18 cellular contexts compared by ENCODE assay signal in genomic region chr5:32523625-32524024, GRCh38.
DNase-seq lines count a peak whose midpoint lies in the region; ATAC-seq, FAIRE-seq and TF ChIP-seq lines count a peak whose summit lies in the region.
"Had no signal": no experiment of that assay in that cellular context is flagged by ENCODE, and none has a peak within 500 bp of the region (broad histone marks: within the 10 kb centered on the region; RNA-seq: fewer than 3 reads in every experiment).

No MANE protein-coding gene starts in this region.

- RAD21 ChIA-PET in HCT116 (lab: Charles Lee; ENCODE audit: low non-redundant PET in 1 of 2, low total read pairs in 2 of 2, uncharacterized antibody in 2 of 2, unreplicated experiment in 2 of 2): no interaction called here

- H3K4me3 ChIP-seq in HCT116 (replicated peaks in 1 of 2; ENCODE audit: low read depth in 1 of 2, low read length in 2 of 2) (no peak overlapping the region), HepG2 (replicated peaks in 1 of 3; ENCODE audit: insufficient read depth in 1 of 3, low read depth in 2 of 3, low read length in 3 of 3) (no peak overlapping the region)
- H3K4me3 ChIP-seq: vagina had no signal

- H3K27me3 Mint-ChIP-seq in T-cell: no peaks in the 10 kb centered on the region
- H3K27me3 Mint-ChIP-seq: stimulated activated memory B cell treated with anti-CD40 and anti-IgM and Interleukin-4, amounts not matched to agents 10 μg/mL and 1 μg/mL and 100 μg/mL, for 72 hours had no signal

- no peaks in the 10 kb centered on the region for H4K20me1 ChIP-seq in HCT116 (ENCODE audit: insufficient read depth)
- H4K20me1 ChIP-seq in HepG2 (ENCODE audit: insufficient read depth, low read length): no peaks in the 10 kb centered on the region

- WGBS in HepG2 (ENCODE audit: low lambda C conversion rate): 68% methylated on average over 7 of the region's 7 CpGs

- H3K27ac Mint-ChIP-seq in T-cell: no peak overlapping the region
- H3K27ac Mint-ChIP-seq: naive B cell; stimulated activated memory B cell treated with anti-CD40 and anti-IgM and Interleukin-4, amounts not matched to agents 10 μg/mL and 1 μg/mL and 100 μg/mL, for 72 hours had no signal

- H3K4me1 Mint-ChIP-seq in T-cell: peaks cover 15 to 16% (median 15%) of the 10 kb centered on the region in 3 donors
- H3K4me1 Mint-ChIP-seq: stimulated activated memory B cell treated with anti-CD40 and anti-IgM and Interleukin-4, amounts not matched to agents 10 μg/mL and 1 μg/mL and 100 μg/mL, for 72 hours had no signal

- H3K36me3 ChIP-seq in HCT116 (ENCODE audit: control insufficient read depth in 1 of 2, insufficient read depth in 2 of 2, low read length in 2 of 2) (no peaks in the 10 kb centered on the region), HepG2 (replicated peaks in 1 of 2; ENCODE audit: control insufficient read depth in 1 of 2, insufficient read depth in 2 of 2, low read length in 2 of 2) (no peaks in the 10 kb centered on the region)
- H3K36me3 ChIP-seq: vagina had no signal

- H2AFZ ChIP-seq in HCT116 (ENCODE audit: low read depth, low read length, poor library complexity, severe bottlenecking) (no peak overlapping the region), HepG2 (ENCODE audit: low read length) (no peak overlapping the region)

- H3K4me3 Mint-ChIP-seq in T-cell: no peak overlapping the region
- H3K4me3 Mint-ChIP-seq: naive B cell; stimulated activated memory B cell treated with anti-CD40 and anti-IgM and Interleukin-4, amounts not matched to agents 10 μg/mL and 1 μg/mL and 100 μg/mL, for 72 hours had no signal

- in situ Hi-C loops in SK-MEL-5 (cut with HindIII; ENCODE audit: low pct_unique_long_range_greater_than_20kb, low sequenced_read_pairs) (no loop called here), HepG2 (cut with HindIII; ENCODE audit: extremely low pct_ligation_motif_present, low pct_unique_long_range_greater_than_20kb) (no loop called here)

- H3K4me2 ChIP-seq in HCT116 (ENCODE audit: low read length): no peak overlapping the region
- H3K4me2 ChIP-seq in HepG2 (ENCODE audit: low read depth, low read length): no peak overlapping the region

- H3K9ac ChIP-seq in HCT116 (ENCODE audit: low read length): no peak overlapping the region
- no peak overlapping the region for H3K9ac ChIP-seq in HepG2 (ENCODE audit: insufficient read depth, low read depth, low read length)

- TF ChIP-seq POLR2A in HCT116 (IDR thresholded peaks at IDR 0.05; ENCODE audit: borderline replicate concordance, extremely low read depth, insufficient read depth, insufficient read length) (no peak), HepG2 (IDR thresholded peaks at IDR 0.05; ENCODE audit: insufficient read depth in 1 of 2, low read depth in 2 of 2, low read length in 2 of 2) (no peak)

- intact Hi-C loops in HCT116 (cut with micrococcal nuclease): no loop called here
- intact Hi-C loops in HepG2 (cut with micrococcal nuclease; ENCODE audit: unreplicated experiment): loop anchor here (1.0 kb wide), 1 partner anchor 34 kb away; no protein-coding TSS in a partner anchor

- ATAC-seq in HCT116: peak; percentile 95
- ATAC-seq in HepG2: peak; percentile 91
- ATAC-seq in T-cell (replicated peaks in 1 of 4): no peak
- ATAC-seq in GM21423 (IDR thresholded peaks at IDR 0.05; ENCODE audit: unreplicated experiment): no peak
- ATAC-seq: stimulated activated memory B cell treated with anti-CD40 and anti-IgM and Interleukin-4, amounts not matched to agents 10 μg/mL and 1 μg/mL and 100 μg/mL, for 72 hours had no signal

- TF ChIP-seq RAD21 in HCT116 (IDR thresholded peaks at IDR 0.05; ENCODE audit: low read depth): peak; percentile 28; the same call in 1 of the 2 replicates
- TF ChIP-seq RAD21 in HepG2 (CRISPR knock-in tag; IDR thresholded peaks at IDR 0.05): peak; percentile 61

- no peak overlapping the region for H3K27ac ChIP-seq in HCT116 (ENCODE audit: low read depth, low read length)
- no peak overlapping the region for H3K27ac ChIP-seq in HepG2 (ENCODE audit: extremely low read length, insufficient read depth, low read length)
- H3K27ac ChIP-seq: vagina had no signal

- peak in 2 of 3 experiments; percentile 34 to 49; a peak in 1 of 6 replicates for TF ChIP-seq CTCF in HCT116 (IDR thresholded peaks at IDR 0.05 in 2 of 3, conservative IDR thresholded peaks at IDR 0.05 in 1 of 3; ENCODE audit: borderline replicate concordance in 1 of 3, insufficient read depth in 1 of 3, low read depth in 2 of 3, low read length in 2 of 3)
- peak; percentile 59 for TF ChIP-seq CTCF in HepG2 (CRISPR knock-in tag; IDR thresholded peaks at IDR 0.05)

- BruUV-seq in HCT116 (replicated peaks; lab: Mats Ljungman, UMichigan) (no TSS peak), HepG2 (replicated peaks; lab: Mats Ljungman, UMichigan) (no TSS peak)

- H3K9me3 Mint-ChIP-seq in T-cell: no peaks in the 10 kb centered on the region
- H3K9me3 Mint-ChIP-seq: naive B cell; stimulated activated memory B cell treated with anti-CD40 and anti-IgM and Interleukin-4, amounts not matched to agents 10 μg/mL and 1 μg/mL and 100 μg/mL, for 72 hours had no signal

- TF ChIP-seq EP300 in HepG2 (IDR thresholded peaks at IDR 0.05; ENCODE audit: low read depth in 2 of 2, low read length in 2 of 2) (no peak), HepG2 (CRISPR knock-in tag; IDR thresholded peaks at IDR 0.05; ENCODE audit: borderline replicate concordance) (no peak)

- CTCF ChIA-PET in HCT116 (lab: Charles Lee) (interaction anchor here (1.6 kb wide), 1 partner anchor 66 kb away, joined by 7 read pairs; no protein-coding TSS in a partner anchor), HepG2 (lab: Yijun Ruan, JAX; ENCODE audit: low intra/inter-chr PET ratio, low total read pairs) (interaction anchor here (0.8 to 1.5 kb wide), 2 partner anchors 67 to 90 kb away, joined by 3 to 11 read pairs; no protein-coding TSS in a partner anchor), T-cell (lab: Charles Lee) (interaction anchor here in 1 of 2 donors (0.6 kb wide), 1 partner anchor 70 kb away, joined by 3 read pairs; no protein-coding TSS in a partner anchor)

- DNase-seq in NCI-H82 (lab: John Stamatoyannopoulos, UW) (peak; percentile 33), NCI-H82 treated with DMSO at 0.1 percent for 48 hours (lab: John Stamatoyannopoulos, UW; ENCODE audit: unreplicated experiment) (no peak), HCT116 (ENCODE audit: low read depth, low spot score) (no peak), SK-MEL-5 (ENCODE audit: low read depth, low spot score) (peak; percentile 26), HepG2 (ENCODE audit: low spot score) (peak; percentile 43), NCI-H774 (lab: John Stamatoyannopoulos, UW) (no peak), T-cell (no peak)
- DNase-seq: activated effector memory CD4-positive, alpha-beta T cell treated with Interleukin-2 at 50 U/mL for 16 hours; DMS79 treated with DMSO at 0.1 percent for 48 hours; naive B cell; NCI-H1092 treated with DMSO at 0.1 percent for 48 hours; NCI-H510A; stimulated activated CD4-positive, alpha-beta T cell treated with anti-CD3 and anti-CD28 coated beads, Interleukin-2, amount 100 ng/mL, for 48 hours; SW 1271 had no signal

- POLR2A ChIA-PET in HCT116 (lab: Charles Lee) (no interaction called here), HepG2 (lab: Yijun Ruan, JAX) (interaction anchor here (2.5 kb wide), 1 partner anchor 66 kb away, joined by 12 read pairs; no protein-coding TSS in a partner anchor), T-cell (lab: Charles Lee) (no interaction called here)

- no peaks in the 10 kb centered on the region for H3K27me3 ChIP-seq in HCT116 (ENCODE audit: insufficient read depth, low read length)
- no peaks in the 10 kb centered on the region for H3K27me3 ChIP-seq in HepG2 (ENCODE audit: control insufficient read depth in 1 of 2, insufficient read depth in 2 of 2, low read length in 2 of 2)
- H3K27me3 ChIP-seq: vagina had no signal

- H3K79me2 ChIP-seq in HCT116 (ENCODE audit: insufficient read depth, low read length) (no peaks in the 10 kb centered on the region), HepG2 (ENCODE audit: insufficient read depth, low read length) (no peaks in the 10 kb centered on the region)

- no peaks in the 10 kb centered on the region for H3K36me3 Mint-ChIP-seq in T-cell
- H3K36me3 Mint-ChIP-seq: naive B cell; stimulated activated memory B cell treated with anti-CD40 and anti-IgM and Interleukin-4, amounts not matched to agents 10 μg/mL and 1 μg/mL and 100 μg/mL, for 72 hours had no signal

- no peak for FAIRE-seq in HepG2 (lab: Jason Lieb, UNC)
- FAIRE-seq: keratinocyte had no signal

- H3K9me3 ChIP-seq in HCT116 (ENCODE audit: control insufficient read depth in 1 of 2, insufficient read depth in 1 of 2, low read depth in 1 of 2, low read length in 2 of 2): no peaks in the 10 kb centered on the region
- no peaks in the 10 kb centered on the region for H3K9me3 ChIP-seq in HepG2 (ENCODE audit: low read length)
- H3K9me3 ChIP-seq: vagina had no signal

- H3K9me2 ChIP-seq in HCT116 (ENCODE audit: insufficient read depth): no peaks in the 10 kb centered on the region

- H3K4me1 ChIP-seq in HCT116 (ENCODE audit: control insufficient read depth in 1 of 2, insufficient read depth in 2 of 2, low read length in 2 of 2): no peaks in the 10 kb centered on the region; a peak in 1 of 4 replicates
- H3K4me1 ChIP-seq in HepG2 (ENCODE audit: insufficient read depth, low read length): peaks cover 34% of the 10 kb centered on the region
- H3K4me1 ChIP-seq: vagina had no signal

TF ChIP-seq in HepG2, 621 proteins besides CTCF, POLR2A, EP300 and RAD21:
- TF ChIP-seq ZNF614 (CRISPR knock-in tag; IDR thresholded peaks at IDR 0.05; ENCODE audit: borderline replicate concordance): no peak
- peak; percentile 73 for TF ChIP-seq STAG1 (CRISPR knock-in tag; IDR thresholded peaks at IDR 0.05)
- TF ChIP-seq SMC3 (IDR thresholded peaks at IDR 0.05; ENCODE audit: low read length): peak; percentile 56; the same call in 1 of the 2 replicates
- TF ChIP-seq ZNF768 (CRISPR knock-in tag; IDR thresholded peaks at IDR 0.05): peak; percentile 88
TF ChIP-seq in HepG2: peak in this region for 3.

Comparison
In these comparisons a context has a peak if more than half of its experiments do, and no peak if none do; other contexts are left out.
1. DNase-seq: peak in NCI-H82 (single experiment), SK-MEL-5 (single experiment) and HepG2 (single experiment); none in NCI-H82 treated with DMSO at 0.1 percent for 48 hours (single experiment), HCT116 (single experiment), NCI-H774 (single experiment) and T-cell (0 of 34).
2. ATAC-seq: peak in HCT116 (single experiment) and HepG2 (single experiment); none in T-cell (0 of 4) and GM21423 (single experiment).